ENCODE assay signal across 8 cellular contexts in the genomic region with DNA sequence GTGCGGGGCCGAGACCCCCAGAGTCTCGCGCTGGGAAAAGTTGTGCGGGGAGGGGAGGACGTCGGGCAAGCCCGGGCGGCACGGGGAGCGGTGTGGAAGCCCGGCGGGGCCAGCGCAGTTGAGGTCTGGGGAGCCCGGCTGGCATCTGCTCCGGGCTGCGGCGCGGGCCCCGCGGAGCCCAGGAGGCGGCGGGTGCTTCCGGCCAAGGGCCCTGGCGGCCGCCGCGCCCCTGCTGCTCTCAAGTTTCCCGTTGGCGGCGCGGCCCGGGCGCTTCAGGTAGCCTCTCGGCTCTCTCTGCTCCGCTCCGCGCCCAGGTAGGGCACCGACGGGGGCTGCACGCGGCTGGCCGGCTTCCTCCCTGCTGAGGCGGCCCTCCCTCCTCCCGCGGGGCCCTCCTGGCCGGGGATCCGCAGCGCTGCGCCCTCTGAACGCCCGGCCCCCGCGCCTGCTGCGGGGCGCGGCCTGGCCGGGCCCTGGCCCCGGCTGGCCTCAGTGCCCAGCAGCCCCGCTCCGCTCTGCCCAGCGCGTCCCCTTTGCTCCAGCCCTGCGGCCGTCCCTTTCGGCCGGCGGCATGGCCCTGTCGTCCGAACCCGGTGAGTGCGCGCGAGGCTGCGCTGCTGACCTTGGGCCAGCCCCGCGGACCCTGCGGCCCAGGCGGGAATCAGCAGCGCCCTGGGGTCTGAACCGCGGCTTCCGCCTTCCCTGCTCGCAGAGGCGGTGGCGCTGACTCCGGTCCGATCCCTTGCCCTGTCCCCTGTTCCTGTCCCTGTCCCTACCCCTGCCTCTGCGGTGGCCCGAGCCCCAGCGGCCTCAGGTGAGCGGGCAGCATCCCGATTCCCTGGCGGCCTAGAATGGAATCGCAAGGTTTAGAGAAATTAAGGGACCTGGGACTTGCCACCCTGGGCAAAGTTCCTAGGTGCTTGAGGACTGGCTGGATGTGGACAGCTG. TPM values are rescaled to one million over a fixed set of nuclear protein-coding genes. Genes with fewer than 3 reads are reported as not detected.
DNase-seq lines count a peak whose midpoint lies in the region; ATAC-seq and TF ChIP-seq lines count a peak whose summit lies in the region.

No MANE protein-coding gene starts in this region.

- peak; percentile 66 for TF ChIP-seq CTCF in PC-3 (conservative IDR thresholded peaks at IDR 0.05; ENCODE audit: low read depth, low read length)

- 5% methylated on average over 95 of the region's 95 CpGs for WGBS in right cardiac atrium

- H3K9me3 ChIP-seq in PC-3 (ENCODE audit: low read length) (no peaks in the 10 kb centered on the region), right cardiac atrium (ENCODE audit: control insufficient read depth, low read length) (no peaks in the 10 kb centered on the region)

- peaks cover 18% of the 10 kb centered on the region for H3K79me2 ChIP-seq in PC-3 (ENCODE audit: low read length)

- peak overlapping the region; percentile 33; the same call in 1 of the 2 replicates for H3K27ac ChIP-seq in PC-3 (ENCODE audit: low read length)
- peak overlapping the region; percentile 94 for H3K27ac ChIP-seq in angular gyrus (ENCODE audit: low read depth, low read length)
- no peak overlapping the region for H3K27ac ChIP-seq in right cardiac atrium (ENCODE audit: low read length)

- H3K4me2 ChIP-seq in PC-3 (ENCODE audit: low read length): peak overlapping the region; percentile 81

- H3K9ac ChIP-seq in PC-3 (ENCODE audit: low read length): peak overlapping the region; percentile 67

- no peaks in the 10 kb centered on the region for H3K27me3 ChIP-seq in PC-3 (ENCODE audit: low read length)
- H3K27me3 ChIP-seq in right cardiac atrium (ENCODE audit: control insufficient read depth, insufficient read depth): no peaks in the 10 kb centered on the region

- no TSS peak for BruUV-seq in PC-3 (replicated peaks; lab: Mats Ljungman, UMichigan)

- H3K4me3 ChIP-seq in PC-3 (ENCODE audit: low read length) (peak overlapping the region; percentile 69), right cardiac atrium (ENCODE audit: low read length) (peak overlapping the region; percentile 73)

- no peaks in the 10 kb centered on the region for H3K36me3 ChIP-seq in PC-3 (ENCODE audit: low read depth, low read length)

- no peaks in the 10 kb centered on the region for H3K9me2 ChIP-seq in PC-3 (replicated peaks; ENCODE audit: low read length)

- intact Hi-C loops in PC-3 (cut with micrococcal nuclease): no loop called here
- intact Hi-C loops in right cardiac atrium (cut with DNase I): no loop called here

- ATAC-seq in GM19463 (IDR thresholded peaks at IDR 0.05; ENCODE audit: unreplicated experiment): peak; percentile 33
- peak; percentile 43 for ATAC-seq in PC-3
- peak; percentile 58 to 63 for ATAC-seq in right cardiac atrium
- no peak for ATAC-seq in HG03520 (IDR thresholded peaks at IDR 0.05; ENCODE audit: unreplicated experiment)

- CTCF ChIA-PET in PC-3 (lab: Charles Lee): no interaction called here

- peak overlapping the region; percentile 67 for H2AFZ ChIP-seq in PC-3 (ENCODE audit: low read length)

- POLR2A ChIA-PET in PC-3 (lab: Charles Lee; ENCODE audit: unreplicated experiment): interaction anchor here (0.5 kb wide), 1 partner anchor 823 kb away, joined by 3 read pairs; no protein-coding TSS in a partner anchor

- peak; percentile 31 for DNase-seq in AG08395 (ENCODE audit: low spot score)
- DNase-seq in PC-3: peak; percentile 79
- peak in 2 of 3 donors; percentile 67 to 71 for DNase-seq in right cardiac atrium
- DNase-seq in retina: peak; percentile 72
- DNase-seq in UCSD-AML1 (lab: John Stamatoyannopoulos, UW; ENCODE audit: unreplicated experiment): no peak

- peaks cover 3% of the 10 kb centered on the region for H3F3A ChIP-seq in PC-3 (ENCODE audit: low read length, unreplicated experiment)

- H3K4me1 ChIP-seq in PC-3 (ENCODE audit: insufficient read depth, low read length) (peaks cover 32% of the 10 kb centered on the region), right cardiac atrium (ENCODE audit: control insufficient read depth, insufficient read depth, low read length) (peaks cover 6% of the 10 kb centered on the region)

- H4K20me1 ChIP-seq in PC-3 (ENCODE audit: low read length): no peaks in the 10 kb centered on the region

RNA-seq across cellular contexts. Expression of a gene that starts 4.3 kb away (rescaled TPM):
- 11.8 and 16.5 TPM in 2 replicates for total RNA-seq in PC-3 (2014; rRNA removed)
- total RNA-seq in right cardiac atrium: 10 to 100 TPM in 1 of 4 donors, 1 to 10 TPM in 3; 4.4 to 10.8 (median 8.2) TPM
- polyA plus RNA-seq in right cardiac atrium: 3.5 TPM
